8 cellular contexts compared by ENCODE assay signal in genomic region chr19:12294308-12295158, GRCh38. TPM values are rescaled to one million over a fixed set of nuclear protein-coding genes. Genes with fewer than 3 reads are reported as not detected.
DNase-seq lines count a peak whose midpoint lies in the region; TF ChIP-seq lines count a peak whose summit lies in the region.

ZNF44 (minus strand) TSS chr19:12294883; CDS start chr19:12294694, 189 bp downstream.

- peak within 1 kb of the TSS; percentile 92 to 99 for H3K4me3 Mint-ChIP-seq in H9

- H4K5ac ChIP-seq in H9 (ENCODE audit: insufficient read length, low read depth, low read length) = no peak within 1 kb of the TSS

- H4K8ac ChIP-seq in H9 (replicated peaks; ENCODE audit: insufficient read length, low read depth, low read length) = no peak within 1 kb of the TSS

- no peak within 1 kb of the TSS for H3K23ac ChIP-seq in H9 (ENCODE audit: insufficient read length, low read depth, low read length)

- H3K23me2 ChIP-seq in H9 (ENCODE audit: insufficient read length, low read depth, low read length, poor library complexity, severe bottlenecking) = peaks cover 10% of the 10 kb centered on the region

- H3K27ac ChIP-seq in H9 (ENCODE audit: insufficient read length, low read depth, low read length) (no peak within 1 kb of the TSS), MM.1S (ENCODE audit: low read length) (peak within 1 kb of the TSS; percentile 62; the same call in 1 of the 2 replicates), suprapubic skin (peak within 1 kb of the TSS; percentile 95)

- H3K56ac ChIP-seq in H9 (ENCODE audit: insufficient read length, low read depth, low read length) = no peak within 1 kb of the TSS

- H3K4me1 ChIP-seq in H9 (ENCODE audit: insufficient read depth, low read length) = no peaks in the 10 kb centered on the region
- H3K4me1 ChIP-seq in MM.1S (ENCODE audit: low read length) = peaks cover 5% of the 10 kb centered on the region; the same call in 1 of the 2 replicates
- peaks cover 35% of the 10 kb centered on the region for H3K4me1 ChIP-seq in suprapubic skin

- H3K27ac Mint-ChIP-seq in H9 = peak within 1 kb of the TSS; percentile 96 to 97 (median 97)

- no peaks in the 10 kb centered on the region for H3K9me2 ChIP-seq in MM.1S (replicated peaks; ENCODE audit: insufficient read depth, low read length)

- no peaks in the 10 kb centered on the region for H3K36me3 ChIP-seq in MM.1S (replicated peaks; ENCODE audit: insufficient read depth, low read length)
- H3K36me3 ChIP-seq in suprapubic skin = no peaks in the 10 kb centered on the region

- TF ChIP-seq EP300 in suprapubic skin (IDR thresholded peaks at IDR 0.05) = no peak

- peaks cover 3% of the 10 kb centered on the region; the same call in 1 of the 2 replicates for H3F3A ChIP-seq in MM.1S (ENCODE audit: insufficient read depth, low read length)

- H3K79me2 ChIP-seq in H9 (ENCODE audit: insufficient read depth, low read length) (no peaks in the 10 kb centered on the region; the same call in 1 of the 2 replicates), MM.1S (ENCODE audit: low read length) (peaks cover 32% of the 10 kb centered on the region)

- no peak within 1 kb of the TSS for H3K4ac ChIP-seq in H9 (ENCODE audit: low read depth, low read length)

- H2BK15ac ChIP-seq in H9 (ENCODE audit: low read depth, low read length) = no peak within 1 kb of the TSS

- in situ Hi-C loops in G401 (cut with HindIII; ENCODE audit: low sequenced_read_pairs) = no loop called here

- no peaks in the 10 kb centered on the region for H3K79me1 ChIP-seq in H9 (ENCODE audit: insufficient read depth, low read depth, low read length, poor library complexity, severe bottlenecking)

- peaks cover 9 to 16% of the 10 kb centered on the region in 2 experiments for H3K4me1 Mint-ChIP-seq in H9

- peaks cover 6 to 13% (median 8%) of the 10 kb centered on the region in 3 experiments for H3K36me3 Mint-ChIP-seq in H9 (ENCODE audit: insufficient read depth in 1 of 3, low read depth in 3 of 3)

- H3K4me3 ChIP-seq in MM.1S (ENCODE audit: low read length) (peak within 1 kb of the TSS; percentile 88), suprapubic skin (peak within 1 kb of the TSS; percentile 99)

- H2BK120ac ChIP-seq in H9 (ENCODE audit: low read depth, low read length, poor library complexity, severe bottlenecking) = no peak within 1 kb of the TSS

- peak within 1 kb of the TSS; percentile 89 for H3K18ac ChIP-seq in H9 (ENCODE audit: insufficient read length, low read depth, low read length)

- H2AFZ ChIP-seq in H9 (ENCODE audit: low read length) (no peak within 1 kb of the TSS), MM.1S (ENCODE audit: low read length) (peak within 1 kb of the TSS; percentile 84)

- H3K9ac ChIP-seq in H9 (ENCODE audit: extremely low read depth, insufficient read length, low read length) (peak within 1 kb of the TSS; percentile 89), MM.1S (ENCODE audit: low read length) (peak within 1 kb of the TSS; percentile 74)

- no peak within 1 kb of the TSS for H2BK20ac ChIP-seq in H9 (ENCODE audit: low read depth, low read length, poor library complexity, severe bottlenecking)

- H4K91ac ChIP-seq in H9 (ENCODE audit: insufficient read length, low read depth, low read length) = no peak within 1 kb of the TSS

- peak in 1 of 2 donors; percentile 45 for TF ChIP-seq POLR2A in suprapubic skin (IDR thresholded peaks at IDR 0.05)

- H2AK5ac ChIP-seq in H9 (ENCODE audit: insufficient read length, low read length) = no peak within 1 kb of the TSS

- H3T11ph ChIP-seq in H9 (ENCODE audit: low read length) = no peak within 1 kb of the TSS

- no peak within 1 kb of the TSS for H2BK5ac ChIP-seq in H9 (ENCODE audit: insufficient read length, low read length)

- H3K27me3 ChIP-seq in H9 (ENCODE audit: insufficient read depth, low read length) (no peaks in the 10 kb centered on the region), MM.1S (replicated peaks; ENCODE audit: insufficient read depth, low read length) (no peaks in the 10 kb centered on the region), suprapubic skin (no peaks in the 10 kb centered on the region)

- DNase-seq in G401 (ENCODE audit: low spot score) (peak; percentile 99), H9 (peak; percentile 98), MM.1S (peak; percentile 99), SK-N-DZ (ENCODE audit: low spot score) (peak; percentile 96), globus pallidus (ENCODE audit: low spot score) (peak; percentile 99), nucleus accumbens (lab: John Stamatoyannopoulos, UW) (peak; percentile 54 to 99 (median 97)), suprapubic skin (ENCODE audit: low spot score in 2 of 2) (peak; percentile 98 to 99)
- DNase-seq in activated naive CD4-positive, alpha-beta T cell treated with anti-CD3 and anti-CD28 coated beads, Interleukin-2, amount 50 U/mL, for 16 hours = peak; percentile 96

- H3K9me3 ChIP-seq in H9 (ENCODE audit: control insufficient read depth, low read depth, low read length) (no peaks in the 10 kb centered on the region), MM.1S (replicated peaks; ENCODE audit: insufficient read depth, low read length) (no peaks in the 10 kb centered on the region), suprapubic skin (no peaks in the 10 kb centered on the region)

- H3K14ac ChIP-seq in H9 (ENCODE audit: insufficient read depth, low read length) = peak within 1 kb of the TSS; percentile 87

- no peaks in the 10 kb centered on the region for H3K27me3 Mint-ChIP-seq in H9 (ENCODE audit: low read depth)

- H3K4me2 ChIP-seq in H9 (ENCODE audit: insufficient read depth, insufficient read length, low read length) (peak within 1 kb of the TSS; percentile 43), MM.1S (ENCODE audit: low read depth, low read length) (peak within 1 kb of the TSS; percentile 75)

- TF ChIP-seq CTCF in H9 (conservative IDR thresholded peaks at IDR 0.05) (no peak), MM.1S (IDR thresholded peaks at IDR 0.05; ENCODE audit: low read length) (no peak), suprapubic skin (IDR thresholded peaks at IDR 0.05) (no peak)

- no CpG with 5 or more reads among the region's 64 CpGs for WGBS in H9 (ENCODE audit: extremely low coverage, insufficient read length, low lambda C conversion rate)
- WGBS in suprapubic skin = 0% methylated on average over 9 of the region's 64 CpGs

- H4K20me1 ChIP-seq in H9 (ENCODE audit: control insufficient read depth, insufficient read depth, insufficient read length) (no peaks in the 10 kb centered on the region), MM.1S (ENCODE audit: insufficient read depth, low read length) (no peaks in the 10 kb centered on the region)

- H2BK12ac ChIP-seq in H9 (ENCODE audit: insufficient read length, low read depth, low read length) = no peak within 1 kb of the TSS

- peaks cover 16 to 21% of the 10 kb centered on the region in 2 experiments for H3K9me3 Mint-ChIP-seq in H9

RNA-seq across cellular contexts. Expression of gene ZNF44, which starts in this region (rescaled TPM):
- total RNA-seq in G401 (2014; rRNA removed; shearing (Covaris generic)) = 3.5 and 9.3 TPM in 2 replicates
- total RNA-seq in H9 (2021) = 6.6 and 6.9 TPM in 2 replicates
- 3.9 and 4.5 TPM in 2 replicates for polyA plus RNA-seq in SK-N-DZ (2014; cell fraction: cytosol; rRNA removed)
- polyA plus RNA-seq in SK-N-DZ (2014; cell fraction: nucleus; rRNA removed) = 5.6 and 6.6 TPM in 2 replicates
- 10 to 100 TPM in 2 of 4 donors, 1 to 10 TPM in 2; 7.2 to 24.2 (median 11.7) TPM for total RNA-seq in suprapubic skin
